ENCODE assay signal across 8 cellular contexts in the genomic region with DNA sequence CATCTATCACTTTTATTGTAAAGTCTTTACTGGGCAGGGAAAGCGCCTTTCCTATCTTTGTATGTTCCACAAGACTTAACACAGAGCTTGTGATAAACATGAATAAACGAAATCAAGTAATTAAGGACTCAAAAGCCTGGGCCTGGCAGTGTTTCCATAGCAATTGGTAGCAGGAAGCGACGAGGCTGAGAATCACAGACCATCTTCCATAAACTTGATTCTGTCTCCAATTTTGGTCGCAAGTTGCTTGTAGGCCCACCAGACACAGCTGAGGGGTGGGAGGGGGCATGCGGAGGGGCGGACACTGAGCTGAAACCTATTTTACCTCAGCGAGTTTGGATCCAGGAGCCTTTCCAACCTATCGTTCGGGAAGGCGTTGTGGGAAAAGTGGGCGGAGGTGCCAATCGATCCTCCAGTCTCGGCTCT. TPM values are rescaled to one million over a fixed set of nuclear protein-coding genes. Genes with fewer than 3 reads are reported as not detected.
DNase-seq lines count a peak whose midpoint lies in the region; ATAC-seq and TF ChIP-seq lines count a peak whose summit lies in the region.

No MANE protein-coding gene starts in this region.

- H3K9me3 ChIP-seq in body of pancreas, result no peaks in the 10 kb centered on the region
- H3K9me3 ChIP-seq in lower lobe of right lung, result no peaks in the 10 kb centered on the region

- peaks cover 3% of the 10 kb centered on the region for H3K4me1 ChIP-seq in KMS-11 (ENCODE audit: low read depth, poor library complexity, severe bottlenecking)
- H3K4me1 ChIP-seq in body of pancreas, result peaks cover 10% of the 10 kb centered on the region
- peaks cover 7% of the 10 kb centered on the region for H3K4me1 ChIP-seq in lower lobe of right lung
- H3K4me1 ChIP-seq in urinary bladder (ENCODE audit: insufficient read depth), result no peaks in the 10 kb centered on the region

- 5 to 8% methylated on average over 7 to 14 of the region's 14 CpGs for WGBS in body of pancreas, 2 donors
- WGBS in urinary bladder, result 9% methylated on average over 14 of the region's 14 CpGs

- intact Hi-C loops in body of pancreas (cut with DNase I), result no loop called here
- intact Hi-C loops in lower lobe of right lung (cut with DNase I), result no loop called here

- TF ChIP-seq CTCF in KMS-11 (conservative IDR thresholded peaks at IDR 0.05; ENCODE audit: low read depth, low read length) (no peak), body of pancreas (IDR thresholded peaks at IDR 0.05) (no peak), lower lobe of right lung (IDR thresholded peaks at IDR 0.05) (no peak)

- peak overlapping the region; percentile 58 for H3K4me2 ChIP-seq in KMS-11

- ATAC-seq in body of pancreas, result no peak
- ATAC-seq in lower lobe of right lung, result no peak
- no peak for ATAC-seq in GM18519 (IDR thresholded peaks at IDR 0.05; ENCODE audit: low FRiP score, unreplicated experiment)

- H3K27ac ChIP-seq in KMS-11, result no peak overlapping the region; the same call in 1 of the 2 replicates
- peak overlapping the region; percentile 70 to 88 (median 86) for H3K27ac ChIP-seq in body of pancreas
- peak overlapping the region; percentile 84 for H3K27ac ChIP-seq in lower lobe of right lung
- H3K27ac ChIP-seq in urinary bladder (ENCODE audit: low read depth), result no peak overlapping the region

- H3K36me3 ChIP-seq in KMS-11 (ENCODE audit: insufficient read depth) (no peaks in the 10 kb centered on the region), body of pancreas (replicated peaks in 1 of 2; ENCODE audit: insufficient read depth in 1 of 2, low read depth in 2 of 2) (no peaks in the 10 kb centered on the region), lower lobe of right lung (no peaks in the 10 kb centered on the region), urinary bladder (ENCODE audit: insufficient read depth) (no peaks in the 10 kb centered on the region)

- H3K27me3 ChIP-seq in KMS-11 (ENCODE audit: insufficient read depth, low read depth) (no peaks in the 10 kb centered on the region), body of pancreas (no peaks in the 10 kb centered on the region), lower lobe of right lung (ENCODE audit: low read depth) (no peaks in the 10 kb centered on the region)

- no peaks in the 10 kb centered on the region for H3K79me2 ChIP-seq in KMS-11 (ENCODE audit: insufficient read depth, low read depth)

- H3K4me3 ChIP-seq in KMS-11 (IDR thresholded peaks at IDR 0.05; ENCODE audit: insufficient read depth, low read depth, low read length) (peak overlapping the region; percentile 24), body of pancreas (peak overlapping the region; percentile 74 to 93), lower lobe of right lung (peak overlapping the region; percentile 94), urinary bladder (ENCODE audit: low read depth, low read length) (peak overlapping the region; percentile 77)

- no peaks in the 10 kb centered on the region for H4K20me1 ChIP-seq in KMS-11 (ENCODE audit: insufficient read depth)

- peak overlapping the region; percentile 57; the same call in 1 of the 2 replicates for H3K9ac ChIP-seq in KMS-11

- DNase-seq in DMS114 treated with DMSO at 0.1 percent for 48 hours (lab: John Stamatoyannopoulos, UW; ENCODE audit: unreplicated experiment) (peak; percentile 14), body of pancreas (no peak), lower lobe of right lung (no peak), mesenteric fat pad (ENCODE audit: low spot score) (no peak)
- no peak for DNase-seq in activated CD8-positive, alpha-beta memory T cell treated with anti-CD3 and anti-CD28 coated beads for 24 hours

- H2AFZ ChIP-seq in KMS-11 (ENCODE audit: low read depth), result peak overlapping the region; percentile 89

- no peak for TF ChIP-seq POLR2A in body of pancreas (IDR thresholded peaks at IDR 0.05)

RNA-seq across cellular contexts. Expression of gene CCDC38, which starts 0.3 kb away (rescaled TPM):
- total RNA-seq in body of pancreas (not detected), lower lobe of right lung (0.24 TPM), urinary bladder (not detected), mesenteric fat pad (not detected)
- polyA plus RNA-seq in urinary bladder, result 0.03 TPM

RNA-seq across cellular contexts. Expression of gene AMDHD1, which starts 1.0 kb away (rescaled TPM):
- total RNA-seq in body of pancreas (1 to 10 TPM; 4.4 to 4.6 TPM), lower lobe of right lung (1.8 TPM), urinary bladder (0.16 TPM), mesenteric fat pad (0.42 TPM)
- polyA plus RNA-seq in urinary bladder, result 0.80 TPM

RNA-seq across cellular contexts. Expression of gene HAL, which starts 54.0 kb away (rescaled TPM):
- under 1 TPM in 1 of 2 donors, not detected in 1; 0.52 TPM for total RNA-seq in body of pancreas
- total RNA-seq in lower lobe of right lung, result 7.3 TPM
- total RNA-seq in urinary bladder, result not detected
- 0.14 TPM for polyA plus RNA-seq in urinary bladder
- 2.5 TPM for total RNA-seq in mesenteric fat pad

Comparison
In these comparisons a context has a peak if more than half of its experiments do, and no peak if none do; other contexts are left out.
1. H3K27ac ChIP-seq: peak in body of pancreas (4 of 4) and lower lobe of right lung (single experiment); none in KMS-11 (single experiment) and urinary bladder (single experiment).
2. H3K4me3 ChIP-seq: peak in every context shown above with its lines; median percentile 94 in lower lobe of right lung; 84 in body of pancreas; 77 in urinary bladder; 24 in KMS-11.